ENCODE assay signal across 25 cellular contexts in the genomic region with DNA sequence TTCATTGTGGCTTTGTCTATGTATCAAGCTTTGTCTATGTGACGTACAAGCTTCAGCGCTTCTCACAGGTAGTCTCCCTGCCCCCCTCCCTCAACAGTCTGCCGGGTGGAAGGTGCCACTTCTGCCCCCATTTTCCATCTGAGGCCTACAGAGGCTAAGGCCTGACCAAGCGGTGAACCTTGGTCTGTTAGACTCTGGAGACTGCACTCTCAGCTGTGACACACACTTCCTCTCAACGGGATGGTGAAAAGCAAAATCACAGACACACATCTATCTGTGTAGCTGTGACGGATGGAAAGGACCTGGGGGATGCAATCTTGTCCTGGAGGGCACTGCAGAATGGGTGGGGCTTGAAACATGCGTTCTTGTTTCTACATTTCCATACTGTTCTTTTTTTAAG.
A peak's percentile ranks its signal among the peaks of the same experiment; 100 is the strongest.
DNase-seq lines count a peak whose midpoint lies in the region; ATAC-seq, FAIRE-seq and TF ChIP-seq lines count a peak whose summit lies in the region.
"Had no signal": no experiment of that assay in that cellular context is flagged by ENCODE, and none has a peak within 500 bp of the region (broad histone marks: within the 10 kb centered on the region; RNA-seq: fewer than 3 reads in every experiment).

No MANE protein-coding gene starts in this region.

- no peak for TF ChIP-seq RAD21 in H1 (IDR thresholded peaks at IDR 0.05 in 1 of 2, conservative IDR thresholded peaks at IDR 0.05 in 1 of 2; ENCODE audit: low read depth in 2 of 2, low read length in 2 of 2)

- peaks cover 28% of the 10 kb centered on the region for H3K4me1 Mint-ChIP-seq in stimulated activated naive CD8-positive, alpha-beta T cell treated with anti-CD3 and anti-CD28 coated beads, Interleukin-15, Interleukin-2, amounts not matched to agents 100 ng/mL and 50 ng/mL, for 24 hours (ENCODE audit: low read depth)

- CTCF ChIA-PET in OCI-LY7 (lab: Charles Lee; ENCODE audit: unreplicated experiment) (no interaction called here), H1 (lab: Charles Lee; ENCODE audit: partially characterized antibody) (interaction anchor here (0.6 to 0.8 kb wide), 2 partner anchors 63 to 130 kb away, joined by 3 to 4 read pairs; no protein-coding TSS in a partner anchor)

- peak overlapping the region; percentile 36 for H3K4me3 Mint-ChIP-seq in stimulated activated naive CD8-positive, alpha-beta T cell treated with anti-CD3 and anti-CD28 coated beads, Interleukin-15, Interleukin-2, amounts not matched to agents 100 ng/mL and 50 ng/mL, for 24 hours
- H3K4me3 Mint-ChIP-seq: activated CD4-positive, alpha-beta memory T cell treated with anti-CD3 and anti-CD28 coated beads, Interleukin-2, amount 10 ng/mL, durations not matched to agents 7 days and 5 days; WTC11 had no signal

- intact Hi-C loops in OCI-LY7 (cut with micrococcal nuclease; ENCODE audit: unreplicated experiment) (no loop called here), gastrocnemius medialis (cut with DNase I; ENCODE audit: low total_unique reads) (no loop called here)

- no peak for DNase-seq in stimulated activated naive CD8-positive, alpha-beta T cell treated with anti-CD3 and anti-CD28 coated beads, Interleukin-15, Interleukin-2, amounts not matched to agents 100 U/mL and 50 U/mL, for 24 hours
- DNase-seq in OCI-LY7 (ENCODE audit: low spot score) (no peak), H1 (ENCODE audit: low read depth in 1 of 2, low spot score in 2 of 2) (no peak), mesenteric fat pad (ENCODE audit: low spot score) (no peak), gastrocnemius medialis (no peak)
- DNase-seq: activated CD4-positive, alpha-beta memory T cell treated with anti-CD3 and anti-CD28 coated beads, Interleukin-2, amount 10 ng/mL, durations not matched to agents 7 days and 5 days; activated naive CD8-positive, alpha-beta T cell treated with anti-CD3 and anti-CD28 coated beads, Interleukin-2, amount 10 ng/mL, durations not matched to agents 7 days and 5 days; central memory CD4-positive, alpha-beta T cell; hypothalamus; immature natural killer cell; mesenchymal stem cell; NCI-H1092 treated with DMSO at 0.1 percent for 48 hours; NCI-H187 treated with DMSO at 0.1 percent for 48 hours; NCI-H524; Right ventricle myocardium superior; stimulated activated CD4-positive, alpha-beta T cell treated with anti-CD3 and anti-CD28 coated beads, Interleukin-2, amount 100 ng/mL, for 24 hours; T1000 had no signal

- H2BK12ac ChIP-seq in H1 (ENCODE audit: low read depth, low read length): no peak overlapping the region

- no peaks in the 10 kb centered on the region for H3K23me2 ChIP-seq in H1 (ENCODE audit: low read depth, low read length)

- H3K18ac ChIP-seq in H1 (ENCODE audit: extremely low read depth, low read length): no peak overlapping the region

- H3K9me3 Mint-ChIP-seq in stimulated activated naive CD8-positive, alpha-beta T cell treated with anti-CD3 and anti-CD28 coated beads, Interleukin-15, Interleukin-2, amounts not matched to agents 100 ng/mL and 50 ng/mL, for 24 hours: no peaks in the 10 kb centered on the region
- H3K9me3 Mint-ChIP-seq: activated CD4-positive, alpha-beta memory T cell treated with anti-CD3 and anti-CD28 coated beads, Interleukin-2, amount 10 ng/mL, durations not matched to agents 7 days and 5 days; activated naive CD8-positive, alpha-beta T cell treated with anti-CD3 and anti-CD28 coated beads, Interleukin-2, amount 10 ng/mL, durations not matched to agents 7 days and 5 days; immature natural killer cell; WTC11 had no signal

- H3K79me2 ChIP-seq in OCI-LY7 (ENCODE audit: insufficient read depth, low read depth, low read length): no peaks in the 10 kb centered on the region
- no peaks in the 10 kb centered on the region for H3K79me2 ChIP-seq in H1 (ENCODE audit: control insufficient read depth in 1 of 2, insufficient read depth in 2 of 2, low read length in 2 of 2)

- H3K27ac ChIP-seq in OCI-LY7 (ENCODE audit: low read depth, low read length, poor library complexity, severe bottlenecking) (no peak overlapping the region), H1 (ENCODE audit: low read depth, low read length) (no peak overlapping the region), gastrocnemius medialis (no peak overlapping the region)
- H3K27ac ChIP-seq: dorsolateral prefrontal cortex, right atrium auricular region, suprapubic skin had no signal

- no peak overlapping the region for H2AK5ac ChIP-seq in H1 (ENCODE audit: low read depth, low read length)

- no peak overlapping the region for H4K91ac ChIP-seq in H1 (replicated peaks; ENCODE audit: insufficient read length, low read length)

- no TSS peak for BruUV-seq in OCI-LY7 (replicated peaks; lab: Mats Ljungman, UMichigan)

- H4K20me1 ChIP-seq in OCI-LY7 (ENCODE audit: insufficient read depth, low read length) (no peaks in the 10 kb centered on the region), H1 (replicated peaks in 1 of 2; ENCODE audit: control insufficient read depth in 1 of 2, insufficient read depth in 2 of 2, low read length in 2 of 2) (no peaks in the 10 kb centered on the region)

- no peaks in the 10 kb centered on the region for H3K79me1 ChIP-seq in H1 (ENCODE audit: low read depth, low read length)

- H3K9ac ChIP-seq in H1 (replicated peaks in 1 of 4; ENCODE audit: extremely low read depth in 1 of 4, low read depth in 3 of 4, low read length in 3 of 4): no peak overlapping the region

- no peak for FAIRE-seq in H1 (lab: Jason Lieb, UNC)
- FAIRE-seq: H54 had no signal

- H2BK120ac ChIP-seq in H1 (replicated peaks; ENCODE audit: low read depth, low read length): no peak overlapping the region

- no peak overlapping the region for H3K4ac ChIP-seq in H1 (replicated peaks; ENCODE audit: insufficient read length, low read depth, low read length)

- TF ChIP-seq POLR2A in H1 (IDR thresholded peaks at IDR 0.05; ENCODE audit: control extremely low read depth in 1 of 2, low read depth in 2 of 2, low read length in 2 of 2) (no peak), gastrocnemius medialis (IDR thresholded peaks at IDR 0.05) (no peak)

- H3K4me3 ChIP-seq in OCI-LY7 (ENCODE audit: low read depth, low read length, poor library complexity, severe bottlenecking): no peak overlapping the region
- no peak overlapping the region for H3K4me3 ChIP-seq in H1 (ENCODE audit: extremely low read depth in 1 of 4, insufficient read depth in 2 of 4, low read depth in 3 of 4, low read length in 4 of 4)
- H3K4me3 ChIP-seq in gastrocnemius medialis: no peak overlapping the region
- H3K4me3 ChIP-seq: dorsolateral prefrontal cortex, right atrium auricular region, suprapubic skin had no signal

- no peak overlapping the region for H3K23ac ChIP-seq in H1 (ENCODE audit: insufficient read length)

- POLR2A ChIA-PET in OCI-LY7 (lab: Charles Lee) (no interaction called here), H1 (lab: Charles Lee; ENCODE audit: partially characterized antibody) (no interaction called here)

- H3K14ac ChIP-seq in H1 (ENCODE audit: insufficient read length): no peak overlapping the region

- no peak for TF ChIP-seq CTCF in OCI-LY7 (conservative IDR thresholded peaks at IDR 0.05; ENCODE audit: low read length)
- no peak for TF ChIP-seq CTCF in H1 (IDR thresholded peaks at IDR 0.05; ENCODE audit: control extremely low read depth in 1 of 3, insufficient read depth in 1 of 3, low read depth in 1 of 3, low read length in 3 of 3)
- no peak for TF ChIP-seq CTCF in gastrocnemius medialis (IDR thresholded peaks at IDR 0.05 in 4 of 5, conservative IDR thresholded peaks at IDR 0.05 in 1 of 5)

- no peak overlapping the region for H3K56ac ChIP-seq in H1 (replicated peaks; ENCODE audit: insufficient read length, low read depth, low read length)

- ATAC-seq in stimulated activated naive CD8-positive, alpha-beta T cell treated with anti-CD3 and anti-CD28 coated beads, Interleukin-15, Interleukin-2, amounts not matched to agents 100 U/mL and 50 U/mL, for 24 hours: no peak
- ATAC-seq in activated CD4-positive, CD25-positive, alpha-beta regulatory T cell treated with anti-CD3 and anti-CD28 coated beads, Interleukin-2, amount 50 U/mL, for 24 hours: no peak
- ATAC-seq in gastrocnemius medialis: no peak
- ATAC-seq: left lobe of liver, WTC11 had no signal

- H2AFZ ChIP-seq in OCI-LY7 (ENCODE audit: low read length) (peak overlapping the region; percentile 40; the same call in 1 of the 2 replicates), H1 (ENCODE audit: low read length) (no peak overlapping the region)

- H3K9me3 ChIP-seq in OCI-LY7 (ENCODE audit: low read length) (no peaks in the 10 kb centered on the region), H1 (ENCODE audit: insufficient read depth in 2 of 2, low read depth in 1 of 2, low read length in 1 of 2) (no peaks in the 10 kb centered on the region), gastrocnemius medialis (no peaks in the 10 kb centered on the region)
- H3K9me3 ChIP-seq: right atrium auricular region, suprapubic skin had no signal

- no peak overlapping the region for H2BK15ac ChIP-seq in H1 (ENCODE audit: low read length)

- WGBS in H1 (ENCODE audit: extremely low coverage in 1 of 2, insufficient coverage in 1 of 2, insufficient read length in 1 of 2, insufficient replicate concordance in 2 of 2, low coverage in 1 of 2, low lambda C conversion rate in 2 of 2, missing lambda C conversion rate in 1 of 2), 2 experiments: 87% methylated on average over 7 of the region's 7 CpGs; no CpG with 5 or more reads in 1 of the 2 experiments

- H3K36me3 Mint-ChIP-seq in stimulated activated naive CD8-positive, alpha-beta T cell treated with anti-CD3 and anti-CD28 coated beads, Interleukin-15, Interleukin-2, amounts not matched to agents 100 ng/mL and 50 ng/mL, for 24 hours (ENCODE audit: low read depth): peaks cover 48% of the 10 kb centered on the region
- H3K36me3 Mint-ChIP-seq: activated naive CD8-positive, alpha-beta T cell treated with anti-CD3 and anti-CD28 coated beads, Interleukin-2, amount 10 ng/mL, durations not matched to agents 7 days and 5 days; immature natural killer cell; WTC11 had no signal

- H3K27me3 ChIP-seq in H1 (replicated peaks in 1 of 4; ENCODE audit: control insufficient read depth in 3 of 4, extremely low read depth in 1 of 4, insufficient read depth in 3 of 4, low read length in 3 of 4) (no peaks in the 10 kb centered on the region), gastrocnemius medialis (no peaks in the 10 kb centered on the region)
- H3K27me3 ChIP-seq: dorsolateral prefrontal cortex, right atrium auricular region, suprapubic skin had no signal

- H2BK5ac ChIP-seq in H1 (ENCODE audit: low read depth, low read length): no peak overlapping the region

- H3K9me2 ChIP-seq in OCI-LY7 (ENCODE audit: insufficient read depth, low read length): no peaks in the 10 kb centered on the region

- H3K36me3 ChIP-seq in OCI-LY7 (ENCODE audit: insufficient read depth, low read length) (no peaks in the 10 kb centered on the region), H1 (ENCODE audit: control insufficient read depth in 2 of 4, insufficient read depth in 4 of 4, low read length in 3 of 4) (no peaks in the 10 kb centered on the region), gastrocnemius medialis (no peaks in the 10 kb centered on the region)
- H3K36me3 ChIP-seq: right atrium auricular region, suprapubic skin had no signal

- no peak overlapping the region for H2BK20ac ChIP-seq in H1 (ENCODE audit: low read length)

- H3K4me1 ChIP-seq in OCI-LY7 (ENCODE audit: insufficient read depth, low read length, poor library complexity, severe bottlenecking): peaks cover 25% of the 10 kb centered on the region
- H3K4me1 ChIP-seq in H1 (replicated peaks in 1 of 4; ENCODE audit: control insufficient read depth in 3 of 4, insufficient read depth in 4 of 4, low read length in 3 of 4): no peaks in the 10 kb centered on the region
- H3K4me1 ChIP-seq in gastrocnemius medialis: peaks cover 0 to 3% of the 10 kb centered on the region in 2 donors
- H3K4me1 ChIP-seq: right atrium auricular region had no signal

- H4K8ac ChIP-seq in H1 (ENCODE audit: extremely low read depth, insufficient read depth, low read length): peak overlapping the region; percentile 41; the same call in 1 of the 2 replicates

- H3K4me2 ChIP-seq in OCI-LY7 (ENCODE audit: low read length) (no peak overlapping the region; the same call in 1 of the 2 replicates), H1 (ENCODE audit: insufficient read depth in 1 of 2, low read depth in 2 of 2, low read length in 2 of 2) (no peak overlapping the region)

- in situ Hi-C loops in gastrocnemius medialis (cut with MboI; ENCODE audit: low sequenced_read_pairs in 4 of 4): no loop called here

- no peak for TF ChIP-seq EP300 in H1 (IDR thresholded peaks at IDR 0.05; ENCODE audit: borderline replicate concordance in 1 of 2, low read depth in 2 of 2, low read length in 2 of 2)

- no peak overlapping the region for H3K27ac Mint-ChIP-seq in stimulated activated naive CD8-positive, alpha-beta T cell treated with anti-CD3 and anti-CD28 coated beads, Interleukin-15, Interleukin-2, amounts not matched to agents 100 ng/mL and 50 ng/mL, for 24 hours
- H3K27ac Mint-ChIP-seq: WTC11 had no signal

- H4K5ac ChIP-seq in H1 (ENCODE audit: insufficient read length, low read depth, low read length): no peak overlapping the region

- no peaks in the 10 kb centered on the region for H3K27me3 Mint-ChIP-seq in stimulated activated naive CD8-positive, alpha-beta T cell treated with anti-CD3 and anti-CD28 coated beads, Interleukin-15, Interleukin-2, amounts not matched to agents 100 ng/mL and 50 ng/mL, for 24 hours
- H3K27me3 Mint-ChIP-seq: activated CD4-positive, alpha-beta memory T cell treated with anti-CD3 and anti-CD28 coated beads, Interleukin-2, amount 10 ng/mL, durations not matched to agents 7 days and 5 days; activated naive CD8-positive, alpha-beta T cell treated with anti-CD3 and anti-CD28 coated beads, Interleukin-2, amount 10 ng/mL, durations not matched to agents 7 days and 5 days had no signal
